9 cellular contexts compared by ENCODE assay signal in the genomic region with DNA sequence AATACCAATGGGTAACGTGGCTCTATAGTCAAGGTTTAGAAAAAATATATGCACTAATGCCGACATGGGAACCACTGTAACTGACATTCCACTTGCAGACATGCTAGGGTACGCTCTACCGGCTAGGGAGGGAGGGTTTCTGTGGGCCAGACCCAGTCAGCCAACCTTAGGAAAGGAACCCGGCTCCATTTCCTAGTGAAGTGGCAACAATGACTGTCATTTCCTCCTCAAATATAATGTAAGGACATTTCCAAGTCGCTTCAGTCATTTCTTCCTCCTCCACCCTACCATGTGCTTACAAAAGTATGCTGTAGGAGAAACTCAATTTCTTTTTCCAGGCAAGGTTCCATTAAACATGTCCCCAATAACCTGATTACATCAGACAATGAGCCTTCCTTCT.
DNase-seq lines count a peak whose midpoint lies in the region; TF ChIP-seq lines count a peak whose summit lies in the region.
"Had no signal": no experiment of that assay in that cellular context is flagged by ENCODE, and none has a peak within 500 bp of the region (broad histone marks: within the 10 kb centered on the region; RNA-seq: fewer than 3 reads in every experiment).

No MANE protein-coding gene starts in this region.

- H3K4me1 Mint-ChIP-seq in activated CD4-positive, alpha-beta T cell treated with anti-CD3 and anti-CD28 coated beads, Interleukin-2, amount 10 ng/mL, durations not matched to agents 7 days and 5 days, result peaks cover 46% of the 10 kb centered on the region
- H3K4me1 Mint-ChIP-seq in glutamatergic neuron (ENCODE audit: low read depth, unreplicated experiment), result peaks cover 53% of the 10 kb centered on the region

- peak overlapping the region; percentile 52 for H3K4me3 ChIP-seq in suprapubic skin

- no peak for TF ChIP-seq POLR2A in suprapubic skin (IDR thresholded peaks at IDR 0.05)

- no peak overlapping the region for H3K27ac ChIP-seq in suprapubic skin
- H3K27ac ChIP-seq: epithelial cell of prostate had no signal

- DNase-seq in activated CD4-positive, alpha-beta T cell treated with anti-CD3 and anti-CD28 coated beads for 48 hours, result peak; percentile 20
- no peak for DNase-seq in activated CD4-positive, alpha-beta T cell treated with anti-CD3 and anti-CD28 coated beads for 1 hour
- DNase-seq in activated CD4-positive, alpha-beta T cell treated with anti-CD3 and anti-CD28 coated beads, Interleukin-2, amount 10 ng/mL, durations not matched to agents 7 days and 5 days, result no peak
- DNase-seq in glutamatergic neuron, result no peak
- DNase-seq in suprapubic skin (ENCODE audit: low spot score in 2 of 2), result no peak
- DNase-seq in NCI-H2196 treated with DMSO at 0.1 percent for 48 hours (lab: John Stamatoyannopoulos, UW; ENCODE audit: unreplicated experiment), result no peak
- DNase-seq in ureter (ENCODE audit: low spot score), result no peak
- DNase-seq in NK-92 treated with Interleukin-12 subunit alpha and Interleukin-12 subunit beta, amount 100 ng/mL, for 24 hours (lab: John Stamatoyannopoulos, UW), result no peak

- H3K9me3 ChIP-seq in suprapubic skin, result no peaks in the 10 kb centered on the region

- CTCF ChIA-PET in activated CD4-positive, alpha-beta T cell treated with anti-CD3 and anti-CD28 coated beads, Interleukin-2, amount 10 ng/mL, durations not matched to agents 7 days and 5 days (lab: Charles Lee), result interaction anchor here (0.7 to 2.1 kb wide), 3 partner anchors 13 to 664 kb away, joined by 3 to 7 read pairs (median 3); no protein-coding TSS in a partner anchor

- WGBS in suprapubic skin, result 58% methylated on average over 6 of the region's 6 CpGs

- POLR2A ChIA-PET in activated CD4-positive, alpha-beta T cell treated with anti-CD3 and anti-CD28 coated beads, Interleukin-2, amount 10 ng/mL, durations not matched to agents 7 days and 5 days (lab: Charles Lee), result interaction anchor here (0.6 kb wide), 1 partner anchor 141 kb away, joined by 3 read pairs; no protein-coding TSS in a partner anchor

- H3K27me3 ChIP-seq in suprapubic skin, result no peaks in the 10 kb centered on the region

- peak overlapping the region; percentile 80 for H3K4me3 Mint-ChIP-seq in activated CD4-positive, alpha-beta T cell treated with anti-CD3 and anti-CD28 coated beads, Interleukin-2, amount 10 ng/mL, durations not matched to agents 7 days and 5 days
- H3K4me3 Mint-ChIP-seq in glutamatergic neuron (ENCODE audit: unreplicated experiment), result peak overlapping the region; percentile 42

- H3K36me3 Mint-ChIP-seq in activated CD4-positive, alpha-beta T cell treated with anti-CD3 and anti-CD28 coated beads, Interleukin-2, amount 10 ng/mL, durations not matched to agents 7 days and 5 days (ENCODE audit: low read depth), result peaks cover 17% of the 10 kb centered on the region
- no peaks in the 10 kb centered on the region for H3K36me3 Mint-ChIP-seq in glutamatergic neuron (ENCODE audit: unreplicated experiment)

- TF ChIP-seq CTCF in glutamatergic neuron (IDR thresholded peaks at IDR 0.05; ENCODE audit: partially characterized antibody, unreplicated experiment), result no peak
- TF ChIP-seq CTCF in suprapubic skin (IDR thresholded peaks at IDR 0.05), result no peak

- H3K4me1 ChIP-seq in suprapubic skin, result peaks cover 8% of the 10 kb centered on the region

- H3K9me3 Mint-ChIP-seq in activated CD4-positive, alpha-beta T cell treated with anti-CD3 and anti-CD28 coated beads, Interleukin-2, amount 10 ng/mL, durations not matched to agents 7 days and 5 days, result no peaks in the 10 kb centered on the region
- H3K9me3 Mint-ChIP-seq in glutamatergic neuron (ENCODE audit: unreplicated experiment), result peaks cover 20% of the 10 kb centered on the region

- peak overlapping the region; percentile 94 for H3K27ac Mint-ChIP-seq in activated CD4-positive, alpha-beta T cell treated with anti-CD3 and anti-CD28 coated beads, Interleukin-2, amount 10 ng/mL, durations not matched to agents 7 days and 5 days
- peak overlapping the region; percentile 90 for H3K27ac Mint-ChIP-seq in glutamatergic neuron (ENCODE audit: unreplicated experiment)

- H3K36me3 ChIP-seq in suprapubic skin, result no peaks in the 10 kb centered on the region

- no peak for TF ChIP-seq EP300 in suprapubic skin (IDR thresholded peaks at IDR 0.05)

- H3K27me3 Mint-ChIP-seq in activated CD4-positive, alpha-beta T cell treated with anti-CD3 and anti-CD28 coated beads, Interleukin-2, amount 10 ng/mL, durations not matched to agents 7 days and 5 days, result no peaks in the 10 kb centered on the region
- peaks cover 10% of the 10 kb centered on the region for H3K27me3 Mint-ChIP-seq in glutamatergic neuron (ENCODE audit: unreplicated experiment)
